In the genomic region with DNA sequence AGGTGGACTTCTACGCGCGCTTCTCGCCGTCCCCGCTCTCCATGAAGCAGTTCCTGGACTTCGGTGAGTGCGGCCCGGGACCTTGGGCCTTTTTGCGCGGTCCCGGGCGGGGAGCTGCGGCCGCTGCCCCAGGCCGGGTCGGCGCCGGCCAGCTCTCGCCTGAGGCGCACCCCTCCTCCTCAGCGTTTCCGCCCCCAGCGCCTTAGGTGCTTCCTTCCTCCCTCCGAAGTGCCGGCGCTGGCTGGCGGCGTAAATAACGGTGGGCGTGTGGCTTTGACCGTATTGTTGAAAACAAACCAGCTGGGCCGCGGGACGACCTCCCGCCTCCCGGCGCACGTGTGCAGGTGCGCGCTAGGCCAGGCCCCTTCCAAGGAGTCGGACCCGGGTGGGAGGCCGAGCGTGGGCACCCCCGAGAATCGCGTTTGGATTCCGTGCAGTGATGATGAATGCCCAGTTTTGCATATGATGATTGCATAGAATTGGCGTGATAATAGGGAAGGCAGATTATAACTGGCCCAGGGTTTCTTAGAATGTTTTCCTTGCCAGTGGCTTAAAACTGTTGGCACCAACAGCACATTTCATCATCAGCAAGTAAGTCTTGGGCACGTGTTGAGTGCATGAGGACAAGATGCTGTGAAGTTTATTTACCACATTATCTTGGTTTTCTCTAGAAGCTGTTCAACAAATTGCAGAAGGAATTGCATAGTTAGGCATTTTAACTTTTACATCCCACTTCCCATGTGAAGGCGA, we compare ENCODE assay signal across 1 cellular context.
TF ChIP-seq lines count a peak whose summit lies in the region.

No MANE protein-coding gene starts in this region.

TF ChIP-seq in HepG2, 621 proteins besides CTCF, POLR2A, EP300 and RAD21 (continued from another document and continues in another):
- TF ChIP-seq, protein P1, sequence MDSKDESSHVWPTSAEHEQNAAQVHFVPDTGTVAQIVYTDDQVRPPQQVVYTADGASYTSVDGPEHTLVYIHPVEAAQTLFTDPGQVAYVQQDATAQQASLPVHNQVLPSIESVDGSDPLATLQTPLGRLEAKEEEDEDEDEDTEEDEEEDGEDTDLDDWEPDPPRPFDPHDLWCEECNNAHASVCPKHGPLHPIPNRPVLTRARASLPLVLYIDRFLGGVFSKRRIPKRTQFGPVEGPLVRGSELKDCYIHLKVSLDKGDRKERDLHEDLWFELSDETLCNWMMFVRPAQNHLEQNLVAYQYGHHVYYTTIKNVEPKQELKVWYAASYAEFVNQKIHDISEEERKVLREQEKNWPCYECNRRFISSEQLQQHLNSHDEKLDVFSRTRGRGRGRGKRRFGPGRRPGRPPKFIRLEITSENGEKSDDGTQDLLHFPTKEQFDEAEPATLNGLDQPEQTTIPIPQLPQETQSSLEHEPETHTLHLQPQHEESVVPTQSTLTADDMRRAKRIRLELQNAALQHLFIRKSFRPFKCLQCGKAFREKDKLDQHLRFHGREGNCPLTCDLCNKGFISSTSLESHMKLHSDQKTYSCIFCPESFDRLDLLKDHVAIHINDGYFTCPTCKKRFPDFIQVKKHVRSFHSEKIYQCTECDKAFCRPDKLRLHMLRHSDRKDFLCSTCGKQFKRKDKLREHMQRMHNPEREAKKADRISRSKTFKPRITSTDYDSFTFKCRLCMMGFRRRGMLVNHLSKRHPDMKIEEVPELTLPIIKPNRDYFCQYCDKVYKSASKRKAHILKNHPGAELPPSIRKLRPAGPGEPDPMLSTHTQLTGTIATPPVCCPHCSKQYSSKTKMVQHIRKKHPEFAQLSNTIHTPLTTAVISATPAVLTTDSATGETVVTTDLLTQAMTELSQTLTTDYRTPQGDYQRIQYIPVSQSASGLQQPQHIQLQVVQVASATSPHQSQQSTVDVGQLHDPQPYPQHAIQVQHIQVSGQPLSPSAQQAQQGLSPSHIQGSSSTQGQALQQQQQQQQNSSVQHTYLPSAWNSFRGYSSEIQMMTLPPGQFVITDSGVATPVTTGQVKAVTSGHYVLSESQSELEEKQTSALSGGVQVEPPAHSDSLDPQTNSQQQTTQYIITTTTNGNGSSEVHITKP (CRISPR knock-in tag; IDR thresholded peaks at IDR 0.05; ENCODE audit: low read depth): no peak
- TF ChIP-seq THAP9 (CRISPR knock-in tag; IDR thresholded peaks at IDR 0.05; ENCODE audit: borderline replicate concordance) (no peak), AGO2 (optimal IDR thresholded peaks at IDR 0.05; ENCODE audit: low read depth, low read length) (peak; percentile 19), SATB2 (CRISPR knock-in tag; IDR thresholded peaks at IDR 0.05) (no peak), ZNF607 (CRISPR knock-in tag; IDR thresholded peaks at IDR 0.05; ENCODE audit: borderline replicate concordance) (peak; percentile 66; the same call in 1 of the 2 replicates), KLF6 (CRISPR knock-in tag; IDR thresholded peaks at IDR 0.05) (no peak), ZBTB7B (CRISPR knock-in tag; IDR thresholded peaks at IDR 0.05) (peak; percentile 65), POLR2G (IDR thresholded peaks at IDR 0.05; ENCODE audit: low read depth, low read length) (peak; percentile 2; the same call in 1 of the 2 replicates), WIZ (CRISPR knock-in tag; IDR thresholded peaks at IDR 0.05) (no peak), ZNF761 (CRISPR knock-in tag; conservative IDR thresholded peaks at IDR 0.05) (no peak), MEF2D (CRISPR knock-in tag; IDR thresholded peaks at IDR 0.05) (peak; percentile 48; the same call in 1 of the 2 replicates), HMGA1 (CRISPR knock-in tag; conservative IDR thresholded peaks at IDR 0.05) (no peak), GZF1 (CRISPR knock-in tag; IDR thresholded peaks at IDR 0.05) (peak; percentile 57; the same call in 1 of the 2 replicates), KDM3A (CRISPR knock-in tag; IDR thresholded peaks at IDR 0.05; ENCODE audit: low read depth) (no peak), ZNF234 (CRISPR knock-in tag; conservative IDR thresholded peaks at IDR 0.05) (no peak), DNMT3B (CRISPR knock-in tag; conservative IDR thresholded peaks at IDR 0.05) (0 out of 2 replicates have a peak, but pooled peaks have one; percentile 52), MYPOP (CRISPR knock-in tag; IDR thresholded peaks at IDR 0.05) (no peak; the same call in 1 of the 2 replicates), PITX1 (CRISPR knock-in tag; IDR thresholded peaks at IDR 0.05) (0 out of 2 replicates have a peak, but pooled peaks have one; percentile 36), NR2F1 (CRISPR knock-in tag; IDR thresholded peaks at IDR 0.05) (no peak), ZNF337 (CRISPR knock-in tag; IDR thresholded peaks at IDR 0.05; ENCODE audit: borderline replicate concordance, low read depth) (no peak), KLF12 (CRISPR knock-in tag; IDR thresholded peaks at IDR 0.05; ENCODE audit: borderline replicate concordance) (no peak), MAZ (IDR thresholded peaks at IDR 0.05; ENCODE audit: borderline replicate concordance, low read depth, low read length) (no peak), MAZ (CRISPR knock-in tag; IDR thresholded peaks at IDR 0.05; ENCODE audit: low read depth) (no peak), ATF7 (IDR thresholded peaks at IDR 0.05) (no peak), ATF7 (CRISPR knock-in tag; IDR thresholded peaks at IDR 0.05) (no peak), CHCHD3 (CRISPR knock-in tag; IDR thresholded peaks at IDR 0.05) (no peak), HNRNPLL (IDR thresholded peaks at IDR 0.05; ENCODE audit: low read depth, low read length, poor library complexity, severe bottlenecking) (peak; percentile 92), NFKBIZ (CRISPR knock-in tag; IDR thresholded peaks at IDR 0.05) (no peak), DDIT3 (CRISPR knock-in tag; IDR thresholded peaks at IDR 0.05) (no peak), ZNF382 (CRISPR knock-in tag; IDR thresholded peaks at IDR 0.05; ENCODE audit: borderline replicate concordance) (no peak), SP4 (CRISPR knock-in tag; IDR thresholded peaks at IDR 0.05) (no peak; the same call in 1 of the 2 replicates), TEAD3 (CRISPR knock-in tag; optimal IDR thresholded peaks at IDR 0.05; ENCODE audit: borderline replicate concordance) (no peak), DMAP1 (CRISPR knock-in tag; IDR thresholded peaks at IDR 0.05) (no peak; the same call in 1 of the 2 replicates), MTERF4 (CRISPR knock-in tag; IDR thresholded peaks at IDR 0.05) (peak; percentile 88; the same call in 1 of the 2 replicates), RFX1 (IDR thresholded peaks at IDR 0.05) (no peak), ZNF205 (CRISPR knock-in tag; IDR thresholded peaks at IDR 0.05) (no peak), ZSCAN21 (CRISPR knock-in tag; IDR thresholded peaks at IDR 0.05; ENCODE audit: borderline replicate concordance) (peak; percentile 51), ELF3 (CRISPR knock-in tag; IDR thresholded peaks at IDR 0.05) (no peak), ZNF563 (CRISPR knock-in tag; IDR thresholded peaks at IDR 0.05) (peak; percentile 94), MXD4 (CRISPR knock-in tag; IDR thresholded peaks at IDR 0.05) (peak; percentile 88), STAT5B (CRISPR knock-in tag; IDR thresholded peaks at IDR 0.05) (no peak), NR2F2 (IDR thresholded peaks at IDR 0.05; ENCODE audit: borderline replicate concordance, low read depth) (no peak)
- TF ChIP-seq, protein P2, sequence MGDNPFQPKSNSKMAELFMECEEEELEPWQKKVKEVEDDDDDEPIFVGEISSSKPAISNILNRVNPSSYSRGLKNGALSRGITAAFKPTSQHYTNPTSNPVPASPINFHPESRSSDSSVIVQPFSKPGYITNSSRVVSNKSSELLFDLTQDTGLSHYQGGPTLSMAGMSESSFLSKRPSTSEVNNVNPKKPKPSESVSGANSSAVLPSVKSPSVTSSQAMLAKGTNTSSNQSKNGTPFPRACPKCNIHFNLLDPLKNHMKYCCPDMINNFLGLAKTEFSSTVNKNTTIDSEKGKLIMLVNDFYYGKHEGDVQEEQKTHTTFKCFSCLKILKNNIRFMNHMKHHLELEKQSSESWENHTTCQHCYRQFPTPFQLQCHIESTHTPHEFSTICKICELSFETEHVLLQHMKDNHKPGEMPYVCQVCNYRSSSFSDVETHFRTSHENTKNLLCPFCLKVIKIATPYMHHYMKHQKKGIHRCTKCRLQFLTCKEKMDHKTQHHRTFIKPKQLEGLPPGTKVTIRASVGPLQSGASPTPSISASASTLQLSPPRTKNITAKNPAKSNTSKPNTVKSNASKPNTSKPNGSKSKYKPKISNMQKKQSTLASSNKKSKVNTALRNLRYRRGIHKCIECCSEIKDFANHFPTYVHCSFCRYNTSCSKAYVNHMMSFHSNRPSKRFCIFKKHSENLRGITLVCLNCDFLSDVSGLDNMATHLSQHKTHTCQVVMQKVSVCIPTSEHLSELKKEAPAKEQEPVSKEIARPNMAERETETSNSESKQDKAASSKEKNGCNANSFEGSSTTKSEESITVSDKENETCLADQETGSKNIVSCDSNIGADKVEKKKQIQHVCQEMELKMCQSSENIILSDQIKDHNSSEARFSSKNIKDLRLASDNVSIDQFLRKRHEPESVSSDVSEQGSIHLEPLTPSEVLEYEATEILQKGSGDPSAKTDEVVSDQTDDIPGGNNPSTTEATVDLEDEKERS (CRISPR knock-in tag; IDR thresholded peaks at IDR 0.05): no peak
- TF ChIP-seq, protein P3, sequence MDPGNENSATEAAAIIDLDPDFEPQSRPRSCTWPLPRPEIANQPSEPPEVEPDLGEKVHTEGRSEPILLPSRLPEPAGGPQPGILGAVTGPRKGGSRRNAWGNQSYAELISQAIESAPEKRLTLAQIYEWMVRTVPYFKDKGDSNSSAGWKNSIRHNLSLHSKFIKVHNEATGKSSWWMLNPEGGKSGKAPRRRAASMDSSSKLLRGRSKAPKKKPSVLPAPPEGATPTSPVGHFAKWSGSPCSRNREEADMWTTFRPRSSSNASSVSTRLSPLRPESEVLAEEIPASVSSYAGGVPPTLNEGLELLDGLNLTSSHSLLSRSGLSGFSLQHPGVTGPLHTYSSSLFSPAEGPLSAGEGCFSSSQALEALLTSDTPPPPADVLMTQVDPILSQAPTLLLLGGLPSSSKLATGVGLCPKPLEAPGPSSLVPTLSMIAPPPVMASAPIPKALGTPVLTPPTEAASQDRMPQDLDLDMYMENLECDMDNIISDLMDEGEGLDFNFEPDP (CRISPR knock-in tag; conservative IDR thresholded peaks at IDR 0.05): 0 out of 2 replicates have a peak, but pooled peaks have one; percentile 95
- TF ChIP-seq, protein P4, sequence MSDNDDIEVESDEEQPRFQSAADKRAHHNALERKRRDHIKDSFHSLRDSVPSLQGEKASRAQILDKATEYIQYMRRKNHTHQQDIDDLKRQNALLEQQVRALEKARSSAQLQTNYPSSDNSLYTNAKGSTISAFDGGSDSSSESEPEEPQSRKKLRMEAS (IDR thresholded peaks at IDR 0.05): peak; percentile 90
- TF ChIP-seq, protein P5, sequence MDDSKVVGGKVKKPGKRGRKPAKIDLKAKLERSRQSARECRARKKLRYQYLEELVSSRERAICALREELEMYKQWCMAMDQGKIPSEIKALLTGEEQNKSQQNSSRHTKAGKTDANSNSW (CRISPR knock-in tag; IDR thresholded peaks at IDR 0.05; ENCODE audit: borderline replicate concordance): no peak; the same call in 1 of the 2 replicates
- TF ChIP-seq, protein P6, sequence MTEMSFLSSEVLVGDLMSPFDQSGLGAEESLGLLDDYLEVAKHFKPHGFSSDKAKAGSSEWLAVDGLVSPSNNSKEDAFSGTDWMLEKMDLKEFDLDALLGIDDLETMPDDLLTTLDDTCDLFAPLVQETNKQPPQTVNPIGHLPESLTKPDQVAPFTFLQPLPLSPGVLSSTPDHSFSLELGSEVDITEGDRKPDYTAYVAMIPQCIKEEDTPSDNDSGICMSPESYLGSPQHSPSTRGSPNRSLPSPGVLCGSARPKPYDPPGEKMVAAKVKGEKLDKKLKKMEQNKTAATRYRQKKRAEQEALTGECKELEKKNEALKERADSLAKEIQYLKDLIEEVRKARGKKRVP (CRISPR knock-in tag; IDR thresholded peaks at IDR 0.05): peak in 1 of 2 experiments; percentile 81; a peak in 3 of 4 replicates
- TF ChIP-seq, protein P7, sequence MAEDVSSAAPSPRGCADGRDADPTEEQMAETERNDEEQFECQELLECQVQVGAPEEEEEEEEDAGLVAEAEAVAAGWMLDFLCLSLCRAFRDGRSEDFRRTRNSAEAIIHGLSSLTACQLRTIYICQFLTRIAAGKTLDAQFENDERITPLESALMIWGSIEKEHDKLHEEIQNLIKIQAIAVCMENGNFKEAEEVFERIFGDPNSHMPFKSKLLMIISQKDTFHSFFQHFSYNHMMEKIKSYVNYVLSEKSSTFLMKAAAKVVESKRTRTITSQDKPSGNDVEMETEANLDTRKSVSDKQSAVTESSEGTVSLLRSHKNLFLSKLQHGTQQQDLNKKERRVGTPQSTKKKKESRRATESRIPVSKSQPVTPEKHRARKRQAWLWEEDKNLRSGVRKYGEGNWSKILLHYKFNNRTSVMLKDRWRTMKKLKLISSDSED (CRISPR knock-in tag; IDR thresholded peaks at IDR 0.05): 0 out of 2 replicates have a peak, but pooled peaks have one; percentile 15
